Comparison of ENCODE assay signal across 25 cellular contexts in genomic region chr11:32932196-32932595, GRCh38.
"Had no signal": no experiment of that assay in that cellular context is flagged by ENCODE, and none has a peak within 500 bp of the region (broad histone marks: within the 10 kb centered on the region; RNA-seq: fewer than 3 reads in every experiment).

No MANE protein-coding gene starts in this region.

- ATAC-seq: stimulated activated effector memory CD8-positive, alpha-beta T cell treated with anti-CD3 and anti-CD28 coated beads, Interleukin-12 subunit alpha, Interleukin-12 subunit beta, amount 100 ng/mL, for 72 hours; stimulated activated memory B cell treated with anti-CD40 and anti-IgM and Interleukin-4, amounts not matched to agents 10 μg/mL and 1 μg/mL and 100 μg/mL, for 72 hours; stimulated activated naive B cell treated with anti-CD40 and anti-IgM and Interleukin-4, amounts not matched to agents 10 μg/mL and 1 μg/mL and 100 μg/mL, for 72 hours; stimulated activated naive CD8-positive, alpha-beta T cell treated with anti-CD3 and anti-CD28 coated beads, Interleukin-15, amount 100 ng/mL, for 72 hours; stimulated activated naive CD8-positive, alpha-beta T cell treated with anti-CD3 and anti-CD28 coated beads, Interleukin-15, Interleukin-2, amounts not matched to agents 100 U/mL and 50 U/mL, for 24 hours; upper lobe of right lung had no signal

- H3K27me3 ChIP-seq: stomach, suprapubic skin, testis, thyroid gland, tibial artery, tibial nerve, transverse colon, upper lobe of left lung, upper lobe of right lung, uterus, vagina had no signal

- H3K36me3 ChIP-seq: uterus had no signal

- H3K9me3 ChIP-seq: stomach, suprapubic skin, testis, thoracic aorta, thyroid gland, tibial artery, tibial nerve, transverse colon, upper lobe of left lung, upper lobe of right lung, uterus, vagina had no signal

- DNase-seq: stimulated activated CD4-positive, alpha-beta T cell treated with anti-CD3 and anti-CD28 coated beads, Interleukin-2, amount 100 ng/mL, for 48 hours; stimulated activated CD4-positive, alpha-beta T cell treated with anti-CD3 and anti-CD28 coated beads, Interleukin-4, amount 100 ng/mL, for 1 hour; stimulated activated CD4-positive, alpha-beta T cell treated with anti-CD3 and anti-CD28 coated beads, Interleukin-4, amount 100 ng/mL, for 24 hours; stimulated activated CD4-positive, alpha-beta T cell treated with anti-CD3 and anti-CD28 coated beads, Interleukin-4, amount 100 ng/mL, for 4 hours; stimulated activated CD8-positive, alpha-beta memory T cell treated with anti-CD3 and anti-CD28 coated beads, Interleukin-4, amount 100 ng/mL, for 48 hours; stimulated activated naive B cell treated with anti-CD40 and anti-IgM and Interleukin-4, amounts not matched to agents 10 μg/mL and 1 μg/mL and 100 μg/mL, for 72 hours; stimulated activated naive CD4-positive, alpha-beta T cell; stimulated activated naive CD4-positive, alpha-beta T cell treated with Interleukin-2 at 50 U/mL for 16 hours; stimulated activated naive CD8-positive, alpha-beta T cell treated with anti-CD3 and anti-CD28 coated beads, Interleukin-15, amount 100 ng/mL, for 72 hours; stimulated activated naive CD8-positive, alpha-beta T cell treated with anti-CD3 and anti-CD28 coated beads, Interleukin-15, Interleukin-2, amounts not matched to agents 100 U/mL and 50 U/mL, for 24 hours; stomach; substantia nigra; testis; tibial artery; transverse colon; upper lobe of left lung; upper lobe of right lung; uterus had no signal

- H3K27ac ChIP-seq: stomach, suprapubic skin, testis, thoracic aorta, thyroid gland, tibial artery, tibial nerve, transverse colon, upper lobe of left lung, upper lobe of right lung, uterus, vagina had no signal

- H3K4me1 ChIP-seq: stomach, suprapubic skin, testis, thyroid gland, tibial artery, tibial nerve, transverse colon, upper lobe of left lung, upper lobe of right lung, uterus, vagina had no signal

- H3K4me3 ChIP-seq: stomach, suprapubic skin, testis, thoracic aorta, thyroid gland, tibial artery, tibial nerve, transverse colon, upper lobe of left lung, upper lobe of right lung, uterus, vagina had no signal
